17 cellular contexts compared by ENCODE assay signal in genomic region chr7:9231683-9232082, GRCh38.
A peak's percentile ranks its signal among the peaks of the same experiment; 100 is the strongest.
DNase-seq lines count a peak whose midpoint lies in the region; ATAC-seq lines count a peak whose summit lies in the region.
"Had no signal": no experiment of that assay in that cellular context is flagged by ENCODE, and none has a peak within 500 bp of the region (broad histone marks: within the 10 kb centered on the region; RNA-seq: fewer than 3 reads in every experiment).

No MANE protein-coding gene starts in this region.

- no peak for ATAC-seq in HG03108 (IDR thresholded peaks at IDR 0.05; ENCODE audit: unreplicated experiment)
- ATAC-seq in HG02759 (IDR thresholded peaks at IDR 0.05; ENCODE audit: unreplicated experiment): no peak
- ATAC-seq in left ventricle myocardium superior: no peak
- ATAC-seq: A549; CD8-positive, alpha-beta T cell; PC-3 had no signal

- intact Hi-C loops in left ventricle myocardium superior (cut with micrococcal nuclease): no loop called here

- DNase-seq in Ammon's horn (ENCODE audit: low spot score) (peak; percentile 2), NCI-H1417 (lab: John Stamatoyannopoulos, UW) (peak; percentile 10 to 96 (median 81)), NCI-H748 (lab: John Stamatoyannopoulos, UW; ENCODE audit: unreplicated experiment) (peak; percentile 97), globus pallidus (ENCODE audit: low spot score) (peak; percentile 14), left ventricle myocardium superior (no peak)
- no peak for DNase-seq in stimulated activated CD4-positive, alpha-beta T cell treated with anti-CD3 and anti-CD28 coated beads, Interleukin-12 subunit alpha, Interleukin-12 subunit beta, amount 100 ng/mL, for 4 hours
- DNase-seq: activated B cell treated with CpG ODN at 0.5 μM for 24 hours; activated CD8-positive, alpha-beta memory T cell treated with anti-CD3 and anti-CD28 coated beads, Interleukin-2, amount 50 U/mL, for 48 hours; CD8-positive, alpha-beta T cell; mesenchymal stem cell; NCI-H187; PC-3; stimulated activated naive CD4-positive, alpha-beta T cell; SW 1271 had no signal

Comparison
In these comparisons a context has a peak if more than half of its experiments do, and no peak if none do; other contexts are left out.
1. DNase-seq: peak in Ammon's horn (single experiment), NCI-H1417 (3 of 3), NCI-H748 (single experiment) and globus pallidus (single experiment); none in left ventricle myocardium superior (single experiment) and stimulated activated CD4-positive, alpha-beta T cell treated with anti-CD3 and anti-CD28 coated beads, Interleukin-12 subunit alpha, Interleukin-12 subunit beta, amount 100 ng/mL, for 4 hours (single experiment).